In the genomic region with DNA sequence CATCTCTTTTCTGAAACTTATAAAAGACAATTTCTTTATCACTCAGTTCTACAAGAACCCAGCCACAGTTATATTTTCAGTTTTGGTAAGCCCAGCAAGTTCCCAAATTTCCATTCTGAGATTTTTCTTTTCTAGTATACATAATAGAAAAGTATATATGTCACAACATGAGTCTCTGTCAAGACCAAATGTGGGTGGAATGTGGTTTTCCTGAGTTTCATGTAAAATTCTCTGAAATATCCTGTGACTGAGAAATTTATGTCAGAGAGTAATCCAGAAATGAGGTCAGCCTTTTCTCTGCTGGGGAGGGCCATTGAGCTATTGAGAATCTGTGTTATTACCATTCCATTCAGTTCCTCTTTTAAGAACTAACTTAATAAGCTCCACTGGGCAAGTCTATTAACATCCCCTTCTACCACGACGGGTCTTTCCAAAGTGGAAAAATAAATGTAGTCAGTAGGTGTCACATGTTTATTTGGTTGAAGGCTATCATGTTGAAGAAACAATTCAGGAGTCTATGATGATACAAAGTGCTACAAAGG, we compare ENCODE assay signal across 11 cellular contexts.
A peak's percentile ranks its signal among the peaks of the same experiment; 100 is the strongest.
DNase-seq lines count a peak whose midpoint lies in the region; ATAC-seq lines count a peak whose summit lies in the region.
"Had no signal": no experiment of that assay in that cellular context is flagged by ENCODE, and none has a peak within 500 bp of the region (broad histone marks: within the 10 kb centered on the region; RNA-seq: fewer than 3 reads in every experiment).

No MANE protein-coding gene starts in this region.

- H3K27me3 ChIP-seq in ACC112 (ENCODE audit: insufficient read depth, low read length) = no peaks in the 10 kb centered on the region
- H3K27me3 ChIP-seq: stomach had no signal

- peak overlapping the region; percentile 37 for H2AFZ ChIP-seq in ACC112 (ENCODE audit: low read length, unreplicated experiment)

- ATAC-seq in GM19023 (IDR thresholded peaks at IDR 0.05; ENCODE audit: unreplicated experiment) (peak; percentile 92), HG02623 (IDR thresholded peaks at IDR 0.05; ENCODE audit: unreplicated experiment) (peak; percentile 94), HG03469 (IDR thresholded peaks at IDR 0.05; ENCODE audit: unreplicated experiment) (peak; percentile 86)

- peaks cover 11% of the 10 kb centered on the region for H3K4me1 ChIP-seq in ACC112 (ENCODE audit: control insufficient read depth, insufficient read depth, low read length, unreplicated experiment)
- H3K4me1 ChIP-seq: stomach had no signal

- H3K27ac ChIP-seq in ACC112 (ENCODE audit: low read depth, low read length) = no peak overlapping the region
- H3K27ac ChIP-seq: stomach had no signal

- DNase-seq in foreskin melanocyte (no peak), hypothalamus (lab: John Stamatoyannopoulos, UW) (no peak), NCI-H1048 (lab: John Stamatoyannopoulos, UW) (no peak), DMS 273 treated with DMSO at 0.1 percent for 48 hours (lab: John Stamatoyannopoulos, UW) (no peak)
- DNase-seq: NK-92 treated with Interleukin-12 subunit alpha and Interleukin-12 subunit beta, amount 100 ng/mL, for 24 hours; stomach had no signal

- H3K4me3 ChIP-seq in ACC112 (ENCODE audit: low read depth, low read length) = no peak overlapping the region
- H3K4me3 ChIP-seq: lung, stomach had no signal

- no peaks in the 10 kb centered on the region for H3K79me2 ChIP-seq in ACC112 (ENCODE audit: control insufficient read depth, insufficient read depth, low read length, unreplicated experiment)

- no peaks in the 10 kb centered on the region for H3K36me3 ChIP-seq in ACC112 (ENCODE audit: insufficient read depth, low read length)
- H3K36me3 ChIP-seq: stomach had no signal
